22 cellular contexts compared by ENCODE assay signal in the genomic region with DNA sequence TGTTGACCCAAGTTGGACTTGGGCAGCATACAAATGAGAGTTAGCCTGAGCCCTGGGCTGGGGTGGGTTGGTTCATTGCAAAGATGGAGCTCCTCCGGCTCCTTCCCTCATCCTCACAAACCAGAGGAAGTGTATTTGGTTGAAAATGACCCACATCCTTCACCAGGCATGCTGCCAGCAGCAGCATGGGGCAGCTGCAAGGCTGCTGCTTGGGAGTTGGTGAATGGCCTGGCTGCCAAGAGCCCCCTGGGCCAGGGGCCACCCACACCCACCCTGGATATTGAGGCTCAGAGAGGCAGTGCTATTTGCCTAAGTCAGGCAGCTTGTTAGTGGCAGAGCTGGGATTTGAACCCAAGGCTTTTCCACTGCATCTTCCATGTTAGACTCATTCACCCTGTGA.
"Had no signal": no experiment of that assay in that cellular context is flagged by ENCODE, and none has a peak within 500 bp of the region (broad histone marks: within the 10 kb centered on the region; RNA-seq: fewer than 3 reads in every experiment).

No MANE protein-coding gene starts in this region.

- H3K4me1 ChIP-seq: lower lobe of right lung, neural progenitor cell, parathyroid adenoma, prostate gland had no signal

- H3K4me3 ChIP-seq: heart left ventricle, lower lobe of right lung, neural progenitor cell, prostate gland, stomach, thoracic aorta, transverse colon had no signal

- H3K27ac ChIP-seq: lower lobe of right lung, neural progenitor cell, parathyroid adenoma, prostate gland, stomach, thoracic aorta, transverse colon had no signal

- ATAC-seq: left lobe of liver; lower lobe of right lung; natural killer cell treated with Interleukin-12 subunit alpha and Interleukin-12 subunit beta and Interleukin-15 and Interleukin-18, amount 100 ng/mL, for 72 hours; sciatic nerve had no signal

- H2AFZ ChIP-seq: neural progenitor cell, parathyroid adenoma had no signal

- H3K36me3 ChIP-seq: lower lobe of right lung, neural progenitor cell, prostate gland, stomach, thoracic aorta, transverse colon had no signal

- H3K9me3 ChIP-seq: heart left ventricle, lower lobe of right lung, prostate gland, stomach, thoracic aorta, transverse colon had no signal

- DNase-seq: cerebellar nuclear complex; endodermal cell; erythroblast; foreskin melanocyte; hippocampal formation; kidney glomerular epithelial cell; lower lobe of right lung; midbrain; occipital lobe; retina; stimulated activated CD4-positive, alpha-beta T cell treated with anti-CD3 and anti-CD28 coated beads, Interleukin-2, amount 100 ng/mL, for 24 hours; stimulated activated naive CD4-positive, alpha-beta T cell; stomach; transverse colon had no signal

- H3K4me2 ChIP-seq: neural progenitor cell had no signal

- H3K27me3 ChIP-seq: heart left ventricle, neural progenitor cell, stomach, transverse colon had no signal

- H3K9ac ChIP-seq: neural progenitor cell, parathyroid adenoma had no signal
